ENCODE assay signal across 29 cellular contexts in the genomic region with DNA sequence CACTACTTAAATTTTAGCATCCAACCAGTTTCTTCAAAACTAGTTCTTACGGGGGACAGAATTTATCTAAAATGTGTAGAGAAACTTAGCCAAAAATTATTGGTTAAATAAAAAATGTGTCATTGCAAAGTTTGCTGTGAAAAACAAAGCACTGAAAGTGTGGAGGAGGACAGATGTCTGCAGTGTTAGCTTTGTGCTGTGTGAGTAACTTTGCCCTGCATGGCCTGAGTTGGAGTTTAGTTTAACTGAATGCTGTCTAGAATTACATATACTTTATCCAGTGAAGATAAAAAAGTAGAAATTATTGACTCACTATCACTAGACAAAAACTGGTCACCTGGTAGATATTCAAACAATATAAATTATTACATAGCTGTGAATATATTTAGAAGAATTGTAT.
"Had no signal": no experiment of that assay in that cellular context is flagged by ENCODE, and none has a peak within 500 bp of the region (broad histone marks: within the 10 kb centered on the region; RNA-seq: fewer than 3 reads in every experiment).

No MANE protein-coding gene starts in this region.

- H3K4me3 ChIP-seq: stomach, suprapubic skin, testis, thoracic aorta, thyroid gland, tibial artery, tibial nerve, transverse colon, upper lobe of left lung, upper lobe of right lung, uterus, vagina had no signal

- H3K27ac Mint-ChIP-seq: stimulated activated effector memory CD8-positive, alpha-beta T cell treated with anti-CD3 and anti-CD28 coated beads, Interleukin-12 subunit alpha, Interleukin-12 subunit beta, amount 100 ng/mL, for 72 hours; stimulated activated memory B cell treated with anti-CD40 and anti-IgM and Interleukin-4, amounts not matched to agents 10 μg/mL and 1 μg/mL and 100 μg/mL, for 72 hours; stimulated activated naive B cell treated with anti-CD40 and anti-IgM and Interleukin-4, amounts not matched to agents 10 μg/mL and 1 μg/mL and 100 μg/mL, for 72 hours; stimulated activated naive CD8-positive, alpha-beta T cell treated with anti-CD3 and anti-CD28 coated beads, Interleukin-15, amount 100 ng/mL, for 72 hours; stimulated activated naive CD8-positive, alpha-beta T cell treated with anti-CD3 and anti-CD28 coated beads, Interleukin-15, Interleukin-2, amounts not matched to agents 100 ng/mL and 50 ng/mL, for 24 hours; type B pancreatic cell had no signal

- DNase-seq: stimulated activated CD4-positive, alpha-beta T cell treated with anti-CD3 and anti-CD28 coated beads, Interleukin-2, amount 100 ng/mL, for 48 hours; stimulated activated CD4-positive, alpha-beta T cell treated with anti-CD3 and anti-CD28 coated beads, Interleukin-4, amount 100 ng/mL, for 1 hour; stimulated activated CD4-positive, alpha-beta T cell treated with anti-CD3 and anti-CD28 coated beads, Interleukin-4, amount 100 ng/mL, for 24 hours; stimulated activated CD4-positive, alpha-beta T cell treated with anti-CD3 and anti-CD28 coated beads, Interleukin-4, amount 100 ng/mL, for 4 hours; stimulated activated CD8-positive, alpha-beta memory T cell treated with anti-CD3 and anti-CD28 coated beads, Interleukin-4, amount 100 ng/mL, for 48 hours; stimulated activated naive B cell treated with anti-CD40 and anti-IgM and Interleukin-4, amounts not matched to agents 10 μg/mL and 1 μg/mL and 100 μg/mL, for 72 hours; stimulated activated naive CD4-positive, alpha-beta T cell; stimulated activated naive CD4-positive, alpha-beta T cell treated with Interleukin-2 at 50 U/mL for 16 hours; stimulated activated naive CD8-positive, alpha-beta T cell treated with anti-CD3 and anti-CD28 coated beads, Interleukin-15, amount 100 ng/mL, for 72 hours; stimulated activated naive CD8-positive, alpha-beta T cell treated with anti-CD3 and anti-CD28 coated beads, Interleukin-15, Interleukin-2, amounts not matched to agents 100 U/mL and 50 U/mL, for 24 hours; stomach; substantia nigra; thyroid gland; tibial artery; transverse colon; trophoblast cell; upper lobe of left lung; upper lobe of right lung; uterus had no signal

- FAIRE-seq: urothelium cell line had no signal

- ATAC-seq: stimulated activated effector memory CD8-positive, alpha-beta T cell treated with anti-CD3 and anti-CD28 coated beads, Interleukin-12 subunit alpha, Interleukin-12 subunit beta, amount 100 ng/mL, for 72 hours; stimulated activated memory B cell treated with anti-CD40 and anti-IgM and Interleukin-4, amounts not matched to agents 10 μg/mL and 1 μg/mL and 100 μg/mL, for 72 hours; stimulated activated naive B cell treated with anti-CD40 and anti-IgM and Interleukin-4, amounts not matched to agents 10 μg/mL and 1 μg/mL and 100 μg/mL, for 72 hours; stimulated activated naive CD8-positive, alpha-beta T cell treated with anti-CD3 and anti-CD28 coated beads, Interleukin-15, amount 100 ng/mL, for 72 hours; stimulated activated naive CD8-positive, alpha-beta T cell treated with anti-CD3 and anti-CD28 coated beads, Interleukin-15, Interleukin-2, amounts not matched to agents 100 U/mL and 50 U/mL, for 24 hours; upper lobe of right lung had no signal

- H3K4me1 Mint-ChIP-seq: stimulated activated effector memory CD8-positive, alpha-beta T cell treated with anti-CD3 and anti-CD28 coated beads, Interleukin-12 subunit alpha, Interleukin-12 subunit beta, amount 100 ng/mL, for 72 hours; stimulated activated memory B cell treated with anti-CD40 and anti-IgM and Interleukin-4, amounts not matched to agents 10 μg/mL and 1 μg/mL and 100 μg/mL, for 72 hours; stimulated activated naive B cell treated with anti-CD40 and anti-IgM and Interleukin-4, amounts not matched to agents 10 μg/mL and 1 μg/mL and 100 μg/mL, for 72 hours; stimulated activated naive CD8-positive, alpha-beta T cell treated with anti-CD3 and anti-CD28 coated beads, Interleukin-15, amount 100 ng/mL, for 72 hours had no signal

- H3K36me3 ChIP-seq: stomach, suprapubic skin, thoracic aorta, thyroid gland, tibial artery, tibial nerve, transverse colon, upper lobe of left lung, upper lobe of right lung, uterus, vagina had no signal

- H3K36me3 Mint-ChIP-seq: stimulated activated effector memory CD8-positive, alpha-beta T cell treated with anti-CD3 and anti-CD28 coated beads, Interleukin-12 subunit alpha, Interleukin-12 subunit beta, amount 100 ng/mL, for 72 hours; stimulated activated memory B cell treated with anti-CD40 and anti-IgM and Interleukin-4, amounts not matched to agents 10 μg/mL and 1 μg/mL and 100 μg/mL, for 72 hours; stimulated activated naive B cell treated with anti-CD40 and anti-IgM and Interleukin-4, amounts not matched to agents 10 μg/mL and 1 μg/mL and 100 μg/mL, for 72 hours; type B pancreatic cell had no signal

- H3K9me3 Mint-ChIP-seq: stimulated activated naive B cell treated with anti-CD40 and anti-IgM and Interleukin-4, amounts not matched to agents 10 μg/mL and 1 μg/mL and 100 μg/mL, for 72 hours; stimulated activated naive CD8-positive, alpha-beta T cell treated with anti-CD3 and anti-CD28 coated beads, Interleukin-15, amount 100 ng/mL, for 72 hours; stimulated activated naive CD8-positive, alpha-beta T cell treated with anti-CD3 and anti-CD28 coated beads, Interleukin-15, Interleukin-2, amounts not matched to agents 100 ng/mL and 50 ng/mL, for 24 hours had no signal

- H3K27me3 ChIP-seq: stomach, suprapubic skin, testis, thyroid gland, tibial artery, tibial nerve, transverse colon, upper lobe of left lung, upper lobe of right lung, uterus, vagina had no signal

- H3K27ac ChIP-seq: stomach, suprapubic skin, testis, thoracic aorta, thyroid gland, tibial artery, tibial nerve, transverse colon, upper lobe of left lung, upper lobe of right lung, uterus, vagina had no signal

- H3K4me3 Mint-ChIP-seq: stimulated activated effector memory CD8-positive, alpha-beta T cell treated with anti-CD3 and anti-CD28 coated beads, Interleukin-12 subunit alpha, Interleukin-12 subunit beta, amount 100 ng/mL, for 72 hours; stimulated activated memory B cell treated with anti-CD40 and anti-IgM and Interleukin-4, amounts not matched to agents 10 μg/mL and 1 μg/mL and 100 μg/mL, for 72 hours; stimulated activated naive B cell treated with anti-CD40 and anti-IgM and Interleukin-4, amounts not matched to agents 10 μg/mL and 1 μg/mL and 100 μg/mL, for 72 hours; stimulated activated naive CD8-positive, alpha-beta T cell treated with anti-CD3 and anti-CD28 coated beads, Interleukin-15, amount 100 ng/mL, for 72 hours; stimulated activated naive CD8-positive, alpha-beta T cell treated with anti-CD3 and anti-CD28 coated beads, Interleukin-15, Interleukin-2, amounts not matched to agents 100 ng/mL and 50 ng/mL, for 24 hours; type B pancreatic cell had no signal

- H3K4me1 ChIP-seq: stomach, suprapubic skin, testis, thyroid gland, tibial artery, tibial nerve, transverse colon, upper lobe of left lung, upper lobe of right lung, uterus, vagina had no signal

- H3K27me3 Mint-ChIP-seq: stimulated activated memory B cell treated with anti-CD40 and anti-IgM and Interleukin-4, amounts not matched to agents 10 μg/mL and 1 μg/mL and 100 μg/mL, for 72 hours; stimulated activated naive B cell treated with anti-CD40 and anti-IgM and Interleukin-4, amounts not matched to agents 10 μg/mL and 1 μg/mL and 100 μg/mL, for 72 hours; stimulated activated naive CD8-positive, alpha-beta T cell treated with anti-CD3 and anti-CD28 coated beads, Interleukin-15, amount 100 ng/mL, for 72 hours; stimulated activated naive CD8-positive, alpha-beta T cell treated with anti-CD3 and anti-CD28 coated beads, Interleukin-15, Interleukin-2, amounts not matched to agents 100 ng/mL and 50 ng/mL, for 24 hours; type B pancreatic cell had no signal

- H3K9me3 ChIP-seq: stomach, suprapubic skin, testis, thoracic aorta, thyroid gland, tibial artery, tibial nerve, transverse colon, upper lobe of left lung, upper lobe of right lung, uterus, vagina had no signal
